Comparison of ENCODE assay signal across 8 cellular contexts in the genomic region with DNA sequence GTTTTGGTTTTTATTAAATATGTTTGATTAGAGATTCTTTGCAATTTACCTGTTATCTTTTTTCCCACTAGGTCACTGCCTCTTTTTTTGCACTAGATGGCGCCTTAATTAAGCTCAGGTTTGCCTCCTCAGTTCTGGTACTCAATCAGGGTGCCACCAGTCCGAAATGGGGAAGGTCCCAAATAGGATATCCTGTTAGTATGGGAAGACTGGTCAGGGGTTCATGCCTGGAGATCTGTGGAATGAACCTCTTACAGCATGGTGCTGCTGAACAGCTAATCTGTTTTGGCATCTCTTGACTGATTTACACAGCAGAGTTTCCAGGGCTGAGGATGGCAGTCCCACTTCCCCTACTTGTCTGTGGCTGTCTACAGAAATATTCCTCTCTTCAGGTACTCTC. TPM values are rescaled to one million over a fixed set of nuclear protein-coding genes. Genes with fewer than 3 reads are reported as not detected.
DNase-seq lines count a peak whose midpoint lies in the region; ATAC-seq and TF ChIP-seq lines count a peak whose summit lies in the region.

No MANE protein-coding gene starts in this region.

- peaks cover 4% of the 10 kb centered on the region for H3K27me3 ChIP-seq in adrenal gland

- H3K4me1 ChIP-seq in adrenal gland (replicated peaks in 1 of 2): no peaks in the 10 kb centered on the region

- H3K4me3 ChIP-seq in adrenal gland: no peak overlapping the region

- peak; percentile 52 for ATAC-seq in HG03378 (IDR thresholded peaks at IDR 0.05; ENCODE audit: unreplicated experiment)

- TF ChIP-seq CTCF in adrenal gland (IDR thresholded peaks at IDR 0.05): peak in 5 of 6 experiments; percentile 28 to 48 (median 41)

- WGBS in adrenal gland, 4 donors: 18 to 31% (median 24%) methylated on average over 2 of the region's 2 CpGs

- H3K36me3 ChIP-seq in adrenal gland (replicated peaks in 1 of 2): no peaks in the 10 kb centered on the region

- H3K27ac ChIP-seq in adrenal gland: no peak overlapping the region

- intact Hi-C loops in adrenal gland (cut with DNase I): no loop called here

- DNase-seq in NCI-H2171 treated with DMSO at 0.1 percent for 48 hours (lab: John Stamatoyannopoulos, UW) (peak; percentile 14), NCI-H2171 (lab: John Stamatoyannopoulos, UW) (no peak), adrenal gland (peak in 1 of 7 donors; percentile 1), lung microvascular endothelial cell (ENCODE audit: low read depth in 2 of 2) (peak; percentile 41 to 56), globus pallidus (ENCODE audit: low spot score) (no peak), NOMO-1 treated with DMSO at 0.1 percent for 48 hours (lab: John Stamatoyannopoulos, UW; ENCODE audit: unreplicated experiment) (no peak), midbrain (lab: John Stamatoyannopoulos, UW) (no peak)

- H3K9me3 ChIP-seq in adrenal gland (replicated peaks in 1 of 3): no peaks in the 10 kb centered on the region

- TF ChIP-seq POLR2A in adrenal gland (IDR thresholded peaks at IDR 0.05): no peak

RNA-seq across cellular contexts. Expression of a gene that starts 24.2 kb away (rescaled TPM):
- total RNA-seq in adrenal gland (under 1 TPM in 4 of 8 donors, not detected in 4; 0.11 to 0.30 (median 0.16) TPM), lung microvascular endothelial cell (0.20 and 0.65 TPM in 2 replicates)
- polyA plus RNA-seq in adrenal gland: under 1 TPM; 0.08 to 0.30 (median 0.20) TPM

RNA-seq across cellular contexts. Expression of a gene that starts 38.5 kb away (rescaled TPM):
- total RNA-seq in adrenal gland (not detected), lung microvascular endothelial cell (not detected in 2 replicates)
- not detected for polyA plus RNA-seq in adrenal gland

Comparison
In these comparisons a context has a peak if more than half of its experiments do, and no peak if none do; other contexts are left out.
1. DNase-seq: peak in NCI-H2171 treated with DMSO at 0.1 percent for 48 hours (single experiment) and lung microvascular endothelial cell (2 of 2); none in NCI-H2171 (single experiment), globus pallidus (single experiment), NOMO-1 treated with DMSO at 0.1 percent for 48 hours (single experiment) and midbrain (single experiment).